In the genomic region with DNA sequence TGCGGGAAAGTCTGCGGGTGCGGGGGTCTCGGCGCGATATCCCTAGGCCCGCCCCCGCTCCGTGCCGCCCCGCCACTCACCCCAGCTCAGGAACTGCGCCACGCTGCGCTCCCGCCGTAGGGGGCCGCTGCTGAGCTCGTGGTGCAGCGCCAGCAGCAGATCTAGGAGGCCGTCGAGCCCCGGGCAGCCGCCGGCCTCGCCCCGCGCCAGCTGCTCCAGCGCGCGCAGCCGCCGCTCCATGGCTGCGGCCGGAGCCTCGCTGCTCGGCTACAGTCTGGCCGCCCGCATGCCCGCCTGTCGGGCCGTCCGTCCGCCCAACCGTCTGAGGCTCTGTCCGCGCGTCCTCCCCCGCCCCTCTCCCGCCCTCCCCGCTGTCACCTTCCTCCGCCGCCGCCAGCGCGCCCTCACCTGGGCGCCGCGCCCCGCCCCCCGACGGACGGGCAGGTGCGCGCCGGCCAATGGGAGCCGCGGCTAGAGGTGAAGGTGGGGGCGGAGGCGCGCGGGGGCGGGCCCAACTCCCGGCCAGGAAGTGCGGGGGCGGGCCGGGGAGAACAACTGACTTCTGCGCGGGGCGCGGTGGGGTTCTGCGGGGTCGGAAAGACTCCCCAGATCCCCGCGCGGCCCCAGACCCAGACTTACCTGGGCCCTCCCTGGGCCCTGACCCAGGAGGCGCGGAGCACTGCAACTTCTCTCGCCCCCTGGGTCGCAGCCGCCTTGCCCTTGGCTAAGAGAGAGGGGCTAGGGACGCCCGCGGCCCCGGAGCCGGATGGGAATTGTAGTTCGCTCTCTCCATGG, we compare ENCODE assay signal across 8 cellular contexts. TPM values are rescaled to one million over a fixed set of nuclear protein-coding genes. Genes with fewer than 3 reads are reported as not detected.
DNase-seq lines count a peak whose midpoint lies in the region; ATAC-seq and TF ChIP-seq lines count a peak whose summit lies in the region.

CDC42BPG (minus strand) TSS at position 324 of the 795 bp plus-strand sequence; CDS start at position 240, 84 bp downstream.

- in situ Hi-C loops in Panc1 (cut with HindIII; ENCODE audit: low pct_unique_long_range_greater_than_20kb, low sequenced_read_pairs): no loop called here

- no CpG with 5 or more reads among the region's 96 CpGs for WGBS in neuronal stem cell (ENCODE audit: extremely low coverage in 2 of 2, insufficient read length in 2 of 2, insufficient replicate concordance in 1 of 2), 2 donors

- no peak within 1 kb of the TSS for H3K14ac ChIP-seq in neuronal stem cell (ENCODE audit: low read length)

- no peaks in the 10 kb centered on the region for H3K79me1 ChIP-seq in neuronal stem cell (ENCODE audit: low read depth, low read length)

- no TSS peak for BruUV-seq in Panc1 (replicated peaks; lab: Mats Ljungman, UMichigan)

- peaks cover 36% of the 10 kb centered on the region for H3K4me1 ChIP-seq in Karpas-422 (ENCODE audit: low read length)
- H3K4me1 ChIP-seq in Panc1 (ENCODE audit: control insufficient read depth, insufficient read depth, low read length): peaks cover 43% of the 10 kb centered on the region
- peaks cover 15 to 20% of the 10 kb centered on the region in 2 donors for H3K4me1 ChIP-seq in neuronal stem cell (ENCODE audit: control insufficient read depth in 2 of 2, insufficient read depth in 1 of 2, low read depth in 1 of 2, low read length in 2 of 2)

- peak within 1 kb of the TSS; percentile 8 for H2BK5ac ChIP-seq in neuronal stem cell (ENCODE audit: low read length)

- POLR2A ChIA-PET in Panc1 (lab: Charles Lee): interaction anchor here (0.6 kb wide), 1 partner anchor 73 kb away, joined by 6 read pairs; no protein-coding TSS in a partner anchor

- H3K9ac ChIP-seq in Karpas-422 (ENCODE audit: low read length): peak within 1 kb of the TSS; percentile 3; the same call in 1 of the 2 replicates
- peak within 1 kb of the TSS; percentile 30 for H3K9ac ChIP-seq in neuronal stem cell (ENCODE audit: low read depth, low read length, poor library complexity)

- peak within 1 kb of the TSS; percentile 53 for H3K4me2 ChIP-seq in Karpas-422 (ENCODE audit: low read depth, low read length, poor library complexity, severe bottlenecking)
- peak within 1 kb of the TSS; percentile 78 for H3K4me2 ChIP-seq in neuronal stem cell (ENCODE audit: insufficient read depth, low read length, poor library complexity, severe bottlenecking)

- H3K9me2 ChIP-seq in Karpas-422 (replicated peaks; ENCODE audit: insufficient read depth, low read length): no peaks in the 10 kb centered on the region

- no peaks in the 10 kb centered on the region for H4K20me1 ChIP-seq in Karpas-422 (ENCODE audit: insufficient read depth, low read depth, low read length)

- H4K91ac ChIP-seq in neuronal stem cell (ENCODE audit: low read depth, low read length, poor library complexity): no peak within 1 kb of the TSS

- H3K4ac ChIP-seq in neuronal stem cell (ENCODE audit: low read length): peak within 1 kb of the TSS; percentile 60

- intact Hi-C loops in Panc1 (cut with micrococcal nuclease; ENCODE audit: unreplicated experiment): loop anchor here (5.0 to 10.0 kb wide), 3 partner anchors 153 to 270 kb away; partner anchors contain the start of genes BATF2, SNX15, TM7SF2 and ZNHIT2
- intact Hi-C loops in posterior vena cava (cut with DNase I): loop anchor here (2.0 to 5.0 kb wide), 2 partner anchors 48 to 50 kb away; no protein-coding TSS in a partner anchor

- no peak within 1 kb of the TSS for H3K27ac ChIP-seq in Karpas-422 (ENCODE audit: low read length)
- H3K27ac ChIP-seq in Panc1 (ENCODE audit: low read length): peak within 1 kb of the TSS; percentile 37; the same call in 1 of the 2 replicates
- H3K27ac ChIP-seq in neuronal stem cell (replicated peaks; ENCODE audit: low read length): no peak within 1 kb of the TSS

- peak within 1 kb of the TSS; percentile 99 for H2AK5ac ChIP-seq in neuronal stem cell (ENCODE audit: low read depth, low read length)

- peak within 1 kb of the TSS; percentile 99 for H2BK15ac ChIP-seq in neuronal stem cell (ENCODE audit: low read length)

- H3K4me3 ChIP-seq in Karpas-422 (ENCODE audit: low read length): peak within 1 kb of the TSS; percentile 55; the same call in 1 of the 2 replicates
- H3K4me3 ChIP-seq in Panc1 (ENCODE audit: low read depth in 2 of 2, low read length in 2 of 2): peak within 1 kb of the TSS; percentile 42 to 50
- H3K4me3 ChIP-seq in fibroblast of villous mesenchyme (ENCODE audit: low read depth, low read length): peak within 1 kb of the TSS; percentile 47
- H3K4me3 ChIP-seq in neuronal stem cell (ENCODE audit: low read length in 2 of 2): peak within 1 kb of the TSS in 1 of 2 donors; percentile 77

- TF ChIP-seq CTCF in Panc1 (IDR thresholded peaks at IDR 0.05): peak; percentile 93
- TF ChIP-seq CTCF in fibroblast of villous mesenchyme (IDR thresholded peaks at IDR 0.05; ENCODE audit: insufficient read depth, low read depth, low read length): peak; percentile 60

- H4K8ac ChIP-seq in neuronal stem cell (ENCODE audit: low read depth, low read length): peak within 1 kb of the TSS; percentile 7

- peak within 1 kb of the TSS; percentile 39 for H2BK120ac ChIP-seq in neuronal stem cell (ENCODE audit: low read depth, low read length)

- no peaks in the 10 kb centered on the region for H3K79me2 ChIP-seq in Karpas-422 (ENCODE audit: low read length)

- DNase-seq in Daoy (ENCODE audit: low read depth) (peak; percentile 71), Karpas-422 (peak; percentile 85), Panc1 (ENCODE audit: low read depth, low spot score) (no peak), fibroblast of villous mesenchyme (ENCODE audit: low read depth) (peak; percentile 60), neuronal stem cell (ENCODE audit: low spot score) (no peak), superior temporal gyrus (ENCODE audit: extremely low spot score) (no peak), posterior vena cava (ENCODE audit: low spot score) (no peak)
- peak; percentile 87 for DNase-seq in activated effector memory CD4-positive, alpha-beta T cell treated with anti-CD3 and anti-CD28 coated beads, Interleukin-2, amount 50 U/mL, for 16 hours

- H2BK12ac ChIP-seq in neuronal stem cell (ENCODE audit: low read length): peak within 1 kb of the TSS; percentile 14

- H3K23ac ChIP-seq in neuronal stem cell (ENCODE audit: low read depth, low read length, poor library complexity): peak within 1 kb of the TSS; percentile 60

- ATAC-seq in Panc1: peak; percentile 60

- CTCF ChIA-PET in Panc1 (lab: Charles Lee): interaction anchor here (0.6 to 1.3 kb wide), 6 partner anchors 8 to 153 kb away, joined by 3 to 6 read pairs (median 3); partner anchors contain the start of gene BATF2

- H3K27me3 ChIP-seq in Karpas-422 (ENCODE audit: low read length): no peaks in the 10 kb centered on the region
- H3K27me3 ChIP-seq in Panc1 (ENCODE audit: control insufficient read depth, insufficient read depth, low read length): no peaks in the 10 kb centered on the region
- H3K27me3 ChIP-seq in neuronal stem cell (ENCODE audit: control insufficient read depth in 3 of 3, insufficient read depth in 3 of 3, low read depth in 1 of 3, low read length in 3 of 3): peaks cover 0 to 18% (median 8%) of the 10 kb centered on the region in 3 experiments

- H3K36me3 ChIP-seq in Karpas-422 (ENCODE audit: insufficient read depth, low read length): no peaks in the 10 kb centered on the region
- no peaks in the 10 kb centered on the region; the same call in 1 of the 2 replicates for H3K36me3 ChIP-seq in Panc1 (ENCODE audit: control insufficient read depth, insufficient read depth, low read length)
- H3K36me3 ChIP-seq in neuronal stem cell (replicated peaks in 1 of 2; ENCODE audit: control insufficient read depth in 2 of 2, insufficient read depth in 2 of 2, low read length in 2 of 2): no peaks in the 10 kb centered on the region

- H3K9me3 ChIP-seq in Karpas-422 (ENCODE audit: low read length) (no peaks in the 10 kb centered on the region), Panc1 (ENCODE audit: control insufficient read depth, insufficient read depth, low read depth, low read length) (no peaks in the 10 kb centered on the region), neuronal stem cell (replicated peaks in 1 of 2; ENCODE audit: control insufficient read depth in 2 of 2, insufficient read depth in 1 of 2, low read depth in 1 of 2, low read length in 2 of 2) (no peaks in the 10 kb centered on the region)

- peak within 1 kb of the TSS; percentile 91 for H3K18ac ChIP-seq in neuronal stem cell (ENCODE audit: low read length)

- H2AFZ ChIP-seq in Karpas-422 (ENCODE audit: low read length) (no peak within 1 kb of the TSS), neuronal stem cell (ENCODE audit: low read length) (peak within 1 kb of the TSS; percentile 82)

RNA-seq across cellular contexts. Expression of gene CDC42BPG, which starts in this region (rescaled TPM):
- total RNA-seq in Daoy (2014; rRNA removed; shearing (Covaris generic)): 0.06 and 0.15 TPM in 2 replicates
- total RNA-seq in Karpas-422 (2014; rRNA removed; shearing (Covaris generic); ENCODE audit: low replicate concordance): 0.15 and 0.22 TPM in 2 replicates
- total RNA-seq in Panc1 (2021; ENCODE audit: unreplicated experiment) (4.1 TPM), fibroblast of villous mesenchyme (under 0.01 TPM in 2 replicates), posterior vena cava (under 1 TPM; 0.37 to 0.38 TPM)
- polyA plus RNA-seq in Panc1 (2012; ENCODE audit: insufficient read length): 3.1 TPM
- polyA plus RNA-seq in neuronal stem cell (2013, experiment 1 of 2): 1.1 TPM
- polyA plus RNA-seq in neuronal stem cell (2013, experiment 2 of 2): 1.1 TPM

Comparison
In these comparisons a context has a peak if more than half of its experiments do, and no peak if none do; other contexts are left out.
1. Peak in DNase-seq in Daoy; RNA of the gene not detected or under 1 TPM.
2. Peak in DNase-seq, H3K4me3 ChIP-seq, H3K9ac ChIP-seq and H3K4me2 ChIP-seq in Karpas-422; RNA of the gene not detected or under 1 TPM.
3. Peak in DNase-seq and H3K4me3 ChIP-seq in fibroblast of villous mesenchyme; RNA of the gene not detected or under 1 TPM.